1 cellular context compared by ENCODE assay signal in genomic region chr4:10120943-10121567, GRCh38.
TF ChIP-seq lines count a peak whose summit lies in the region.

No MANE protein-coding gene starts in this region.

TF ChIP-seq in HepG2, 621 proteins besides CTCF, POLR2A, EP300 and RAD21 (continued from another document and continues in another):
- no peak for TF ChIP-seq ZNF280D (CRISPR knock-in tag; IDR thresholded peaks at IDR 0.05)
- peak; percentile 39; the same call in 1 of the 2 replicates for TF ChIP-seq ZNF747 (CRISPR knock-in tag; IDR thresholded peaks at IDR 0.05; ENCODE audit: borderline replicate concordance)
- TF ChIP-seq KDM3A (CRISPR knock-in tag; IDR thresholded peaks at IDR 0.05; ENCODE audit: low read depth): no peak
- TF ChIP-seq, protein P1, sequence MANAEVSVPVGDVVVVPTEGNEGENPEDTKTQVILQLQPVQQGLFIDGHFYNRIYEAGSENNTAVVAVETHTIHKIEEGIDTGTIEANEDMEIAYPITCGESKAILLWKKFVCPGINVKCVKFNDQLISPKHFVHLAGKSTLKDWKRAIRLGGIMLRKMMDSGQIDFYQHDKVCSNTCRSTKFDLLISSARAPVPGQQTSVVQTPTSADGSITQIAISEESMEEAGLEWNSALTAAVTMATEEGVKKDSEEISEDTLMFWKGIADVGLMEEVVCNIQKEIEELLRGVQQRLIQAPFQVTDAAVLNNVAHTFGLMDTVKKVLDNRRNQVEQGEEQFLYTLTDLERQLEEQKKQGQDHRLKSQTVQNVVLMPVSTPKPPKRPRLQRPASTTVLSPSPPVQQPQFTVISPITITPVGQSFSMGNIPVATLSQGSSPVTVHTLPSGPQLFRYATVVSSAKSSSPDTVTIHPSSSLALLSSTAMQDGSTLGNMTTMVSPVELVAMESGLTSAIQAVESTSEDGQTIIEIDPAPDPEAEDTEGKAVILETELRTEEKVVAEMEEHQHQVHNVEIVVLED (CRISPR knock-in tag; IDR thresholded peaks at IDR 0.05; ENCODE audit: borderline replicate concordance): 0 out of 2 replicates have a peak, but pooled peaks have one; percentile 22
- TF ChIP-seq, protein P2, sequence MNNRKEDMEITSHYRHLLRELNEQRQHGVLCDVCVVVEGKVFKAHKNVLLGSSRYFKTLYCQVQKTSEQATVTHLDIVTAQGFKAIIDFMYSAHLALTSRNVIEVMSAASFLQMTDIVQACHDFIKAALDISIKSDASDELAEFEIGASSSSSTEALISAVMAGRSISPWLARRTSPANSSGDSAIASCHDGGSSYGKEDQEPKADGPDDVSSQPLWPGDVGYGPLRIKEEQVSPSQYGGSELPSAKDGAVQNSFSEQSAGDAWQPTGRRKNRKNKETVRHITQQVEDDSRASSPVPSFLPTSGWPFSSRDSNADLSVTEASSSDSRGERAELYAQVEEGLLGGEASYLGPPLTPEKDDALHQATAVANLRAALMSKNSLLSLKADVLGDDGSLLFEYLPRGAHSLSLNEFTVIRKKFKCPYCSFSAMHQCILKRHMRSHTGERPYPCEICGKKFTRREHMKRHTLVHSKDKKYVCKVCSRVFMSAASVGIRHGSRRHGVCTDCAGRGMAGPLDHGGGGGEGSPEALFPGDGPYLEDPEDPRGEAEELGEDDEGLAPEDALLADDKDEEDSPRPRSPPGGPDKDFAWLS (CRISPR knock-in tag; IDR thresholded peaks at IDR 0.05; ENCODE audit: borderline replicate concordance): no peak
- TF ChIP-seq SMAD9 (CRISPR knock-in tag; IDR thresholded peaks at IDR 0.05): no peak
- TF ChIP-seq ZNF572 (CRISPR knock-in tag; IDR thresholded peaks at IDR 0.05): no peak
- no peak for TF ChIP-seq CEBPG (CRISPR knock-in tag; IDR thresholded peaks at IDR 0.05)
- no peak for TF ChIP-seq PAWR (CRISPR knock-in tag; IDR thresholded peaks at IDR 0.05; ENCODE audit: borderline replicate concordance)
- no peak for TF ChIP-seq ZNF276 (CRISPR knock-in tag; IDR thresholded peaks at IDR 0.05; ENCODE audit: low read depth)
- TF ChIP-seq KAT8 (CRISPR knock-in tag; IDR thresholded peaks at IDR 0.05): peak; percentile 19
- no peak for TF ChIP-seq YEATS2 (CRISPR knock-in tag; IDR thresholded peaks at IDR 0.05; ENCODE audit: borderline replicate concordance)
- TF ChIP-seq CREBL2 (CRISPR knock-in tag; IDR thresholded peaks at IDR 0.05; ENCODE audit: borderline replicate concordance): no peak
- TF ChIP-seq NFYB (CRISPR knock-in tag; IDR thresholded peaks at IDR 0.05): no peak
- no peak for TF ChIP-seq ASH2L (IDR thresholded peaks at IDR 0.05; ENCODE audit: insufficient read length, low read depth, low read length)
- no peak for TF ChIP-seq KDM5B (CRISPR knock-in tag; IDR thresholded peaks at IDR 0.05; ENCODE audit: borderline replicate concordance)
- no peak for TF ChIP-seq PAF1 (CRISPR knock-in tag; IDR thresholded peaks at IDR 0.05)
- TF ChIP-seq, protein P3, sequence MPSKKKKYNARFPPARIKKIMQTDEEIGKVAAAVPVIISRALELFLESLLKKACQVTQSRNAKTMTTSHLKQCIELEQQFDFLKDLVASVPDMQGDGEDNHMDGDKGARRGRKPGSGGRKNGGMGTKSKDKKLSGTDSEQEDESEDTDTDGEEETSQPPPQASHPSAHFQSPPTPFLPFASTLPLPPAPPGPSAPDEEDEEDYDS (CRISPR knock-in tag; IDR thresholded peaks at IDR 0.05): no peak
- TF ChIP-seq, protein P4, sequence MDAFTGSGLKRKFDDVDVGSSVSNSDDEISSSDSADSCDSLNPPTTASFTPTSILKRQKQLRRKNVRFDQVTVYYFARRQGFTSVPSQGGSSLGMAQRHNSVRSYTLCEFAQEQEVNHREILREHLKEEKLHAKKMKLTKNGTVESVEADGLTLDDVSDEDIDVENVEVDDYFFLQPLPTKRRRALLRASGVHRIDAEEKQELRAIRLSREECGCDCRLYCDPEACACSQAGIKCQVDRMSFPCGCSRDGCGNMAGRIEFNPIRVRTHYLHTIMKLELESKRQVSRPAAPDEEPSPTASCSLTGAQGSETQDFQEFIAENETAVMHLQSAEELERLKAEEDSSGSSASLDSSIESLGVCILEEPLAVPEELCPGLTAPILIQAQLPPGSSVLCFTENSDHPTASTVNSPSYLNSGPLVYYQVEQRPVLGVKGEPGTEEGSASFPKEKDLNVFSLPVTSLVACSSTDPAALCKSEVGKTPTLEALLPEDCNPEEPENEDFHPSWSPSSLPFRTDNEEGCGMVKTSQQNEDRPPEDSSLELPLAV (CRISPR knock-in tag; conservative IDR thresholded peaks at IDR 0.05; ENCODE audit: low read depth): no peak
- TF ChIP-seq, protein P5, sequence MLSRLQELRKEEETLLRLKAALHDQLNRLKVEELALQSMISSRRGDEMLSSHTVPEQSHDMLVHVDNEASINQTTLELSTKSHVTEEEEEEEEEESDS (CRISPR knock-in tag; IDR thresholded peaks at IDR 0.05; ENCODE audit: borderline replicate concordance): no peak
- no peak for TF ChIP-seq PCBP2 (optimal IDR thresholded peaks at IDR 0.05; ENCODE audit: low read depth, low read length, poor library complexity, severe bottlenecking)
- no peak for TF ChIP-seq ZBTB33 (CRISPR knock-in tag; IDR thresholded peaks at IDR 0.05)
- no peak for TF ChIP-seq HNF1A (IDR thresholded peaks at IDR 0.05; ENCODE audit: low read depth)
- TF ChIP-seq HNF1A (CRISPR knock-in tag; IDR thresholded peaks at IDR 0.05; ENCODE audit: borderline replicate concordance): no peak
- TF ChIP-seq FOXA3 (CRISPR knock-in tag; IDR thresholded peaks at IDR 0.05): peak; percentile 27; the same call in 1 of the 2 replicates
- TF ChIP-seq, protein P6, sequence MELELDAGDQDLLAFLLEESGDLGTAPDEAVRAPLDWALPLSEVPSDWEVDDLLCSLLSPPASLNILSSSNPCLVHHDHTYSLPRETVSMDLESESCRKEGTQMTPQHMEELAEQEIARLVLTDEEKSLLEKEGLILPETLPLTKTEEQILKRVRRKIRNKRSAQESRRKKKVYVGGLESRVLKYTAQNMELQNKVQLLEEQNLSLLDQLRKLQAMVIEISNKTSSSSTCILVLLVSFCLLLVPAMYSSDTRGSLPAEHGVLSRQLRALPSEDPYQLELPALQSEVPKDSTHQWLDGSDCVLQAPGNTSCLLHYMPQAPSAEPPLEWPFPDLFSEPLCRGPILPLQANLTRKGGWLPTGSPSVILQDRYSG (CRISPR knock-in tag; IDR thresholded peaks at IDR 0.05): no peak
- no peak for TF ChIP-seq TEAD2 (CRISPR knock-in tag; IDR thresholded peaks at IDR 0.05)
- no peak for TF ChIP-seq ZFYVE20 (CRISPR knock-in tag; IDR thresholded peaks at IDR 0.05; ENCODE audit: borderline replicate concordance, low read depth)
- TF ChIP-seq, protein P7, sequence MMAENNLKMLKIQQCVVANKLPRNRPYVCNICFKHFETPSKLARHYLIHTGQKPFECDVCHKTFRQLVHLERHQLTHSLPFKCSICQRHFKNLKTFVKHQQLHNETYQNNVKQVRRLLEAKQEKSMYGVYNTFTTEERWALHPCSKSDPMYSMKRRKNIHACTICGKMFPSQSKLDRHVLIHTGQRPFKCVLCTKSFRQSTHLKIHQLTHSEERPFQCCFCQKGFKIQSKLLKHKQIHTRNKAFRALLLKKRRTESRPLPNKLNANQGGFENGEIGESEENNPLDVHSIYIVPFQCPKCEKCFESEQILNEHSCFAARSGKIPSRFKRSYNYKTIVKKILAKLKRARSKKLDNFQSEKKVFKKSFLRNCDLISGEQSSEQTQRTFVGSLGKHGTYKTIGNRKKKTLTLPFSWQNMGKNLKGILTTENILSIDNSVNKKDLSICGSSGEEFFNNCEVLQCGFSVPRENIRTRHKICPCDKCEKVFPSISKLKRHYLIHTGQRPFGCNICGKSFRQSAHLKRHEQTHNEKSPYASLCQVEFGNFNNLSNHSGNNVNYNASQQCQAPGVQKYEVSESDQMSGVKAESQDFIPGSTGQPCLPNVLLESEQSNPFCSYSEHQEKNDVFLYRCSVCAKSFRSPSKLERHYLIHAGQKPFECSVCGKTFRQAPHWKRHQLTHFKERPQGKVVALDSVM (CRISPR knock-in tag; IDR thresholded peaks at IDR 0.05): no peak
- no peak for TF ChIP-seq ZNF274 (CRISPR knock-in tag; IDR thresholded peaks at IDR 0.05)
- no peak for TF ChIP-seq EZH2 (conservative IDR thresholded peaks at IDR 0.05; ENCODE audit: low read depth, low read length)
